ENCODE assay signal across 28 cellular contexts in the genomic region with DNA sequence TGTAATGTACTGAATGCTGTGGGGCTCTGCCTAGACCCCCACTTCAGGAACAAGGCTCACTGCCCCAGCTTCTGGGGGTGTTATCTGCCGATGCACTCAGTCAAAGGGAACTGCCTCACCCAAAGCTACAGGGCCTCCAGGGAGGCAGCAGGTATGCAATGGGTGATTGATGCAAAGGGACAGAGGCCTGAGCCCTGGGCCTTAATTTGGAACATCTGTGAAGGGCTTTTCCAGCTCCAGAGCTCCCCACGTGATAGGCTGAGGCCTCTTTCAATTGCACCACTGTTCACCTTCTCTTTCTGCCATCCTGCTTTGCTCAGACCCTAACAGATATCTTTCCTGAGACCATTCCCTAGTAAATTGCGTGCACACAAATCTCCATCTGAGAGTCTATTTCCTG.
"Had no signal": no experiment of that assay in that cellular context is flagged by ENCODE, and none has a peak within 500 bp of the region (broad histone marks: within the 10 kb centered on the region; RNA-seq: fewer than 3 reads in every experiment).

No MANE protein-coding gene starts in this region.

- H3K36me3 Mint-ChIP-seq: activated naive CD4-positive, alpha-beta T cell treated with anti-CD3 and anti-CD28 coated beads, Interleukin-2, amount 10 ng/mL, durations not matched to agents 7 days and 5 days; activated naive CD4-positive, alpha-beta T cell treated with anti-CD3 and anti-CD28 coated beads, Interleukin-2, amount 50 U/mL, for 72 hours; activated naive CD8-positive, alpha-beta T cell treated with anti-CD3 and anti-CD28 coated beads, Interleukin-2, amount 10 ng/mL, durations not matched to agents 7 days and 5 days; brain; WTC11 had no signal

- H3K27me3 Mint-ChIP-seq: activated T-cell treated with anti-CD3 and anti-CD28 coated beads, Interleukin-2, amount 50 U/mL, for 24 hours; brain; effector memory CD8-positive, alpha-beta T cell; T-helper 17 cell had no signal

- H3K27ac Mint-ChIP-seq: activated CD4-positive, alpha-beta memory T cell treated with anti-CD3 and anti-CD28 coated beads, Interleukin-2, amount 10 ng/mL, durations not matched to agents 7 days and 5 days; activated CD4-positive, alpha-beta T cell treated with anti-CD3 and anti-CD28 coated beads, Interleukin-2, amount 10 ng/mL, durations not matched to agents 7 days and 5 days; activated naive CD4-positive, alpha-beta T cell treated with anti-CD3 and anti-CD28 coated beads, Interleukin-2, amount 10 ng/mL, durations not matched to agents 7 days and 5 days; activated naive CD4-positive, alpha-beta T cell treated with anti-CD3 and anti-CD28 coated beads, Interleukin-2, amount 50 U/mL, for 72 hours; activated naive CD8-positive, alpha-beta T cell treated with anti-CD3 and anti-CD28 coated beads, Interleukin-2, amount 10 ng/mL, durations not matched to agents 7 days and 5 days; activated T-cell treated with anti-CD3 and anti-CD28 coated beads, Interleukin-2, amount 50 U/mL, for 24 hours; activated T-cell treated with anti-CD3 and anti-CD28 coated beads, Interleukin-2, amount 50 U/mL, for 72 hours; effector memory CD8-positive, alpha-beta T cell; T-helper 17 cell; T-helper 2 cell treated with Interferon-gamma antibody and Interleukin-4, amounts not matched to agents 5 μg/mL and 100 μg/mL, for 36 hours; WTC11 had no signal

- H3K4me1 Mint-ChIP-seq: activated CD4-positive, alpha-beta memory T cell treated with anti-CD3 and anti-CD28 coated beads, Interleukin-2, amount 10 ng/mL, durations not matched to agents 7 days and 5 days; activated CD4-positive, alpha-beta T cell treated with anti-CD3 and anti-CD28 coated beads, Interleukin-2, amount 10 ng/mL, durations not matched to agents 7 days and 5 days; activated naive CD4-positive, alpha-beta T cell treated with anti-CD3 and anti-CD28 coated beads, Interleukin-2, amount 10 ng/mL, durations not matched to agents 7 days and 5 days; activated naive CD8-positive, alpha-beta T cell treated with anti-CD3 and anti-CD28 coated beads, Interleukin-2, amount 10 ng/mL, durations not matched to agents 7 days and 5 days had no signal

- H3K9me3 Mint-ChIP-seq: activated CD4-positive, alpha-beta memory T cell treated with anti-CD3 and anti-CD28 coated beads, Interleukin-2, amount 10 ng/mL, durations not matched to agents 7 days and 5 days; activated CD4-positive, alpha-beta T cell treated with anti-CD3 and anti-CD28 coated beads, Interleukin-2, amount 10 ng/mL, durations not matched to agents 7 days and 5 days; activated naive CD4-positive, alpha-beta T cell treated with anti-CD3 and anti-CD28 coated beads, Interleukin-2, amount 10 ng/mL, durations not matched to agents 7 days and 5 days; activated naive CD4-positive, alpha-beta T cell treated with anti-CD3 and anti-CD28 coated beads, Interleukin-2, amount 50 U/mL, for 72 hours; activated naive CD8-positive, alpha-beta T cell treated with anti-CD3 and anti-CD28 coated beads, Interleukin-2, amount 10 ng/mL, durations not matched to agents 7 days and 5 days; activated T-cell treated with anti-CD3 and anti-CD28 coated beads, Interleukin-2, amount 50 U/mL, for 24 hours; activated T-cell treated with anti-CD3 and anti-CD28 coated beads, Interleukin-2, amount 50 U/mL, for 72 hours; brain; effector memory CD8-positive, alpha-beta T cell; T-helper 2 cell treated with Interferon-gamma antibody and Interleukin-4, amounts not matched to agents 5 μg/mL and 100 μg/mL, for 36 hours; WTC11 had no signal

- DNase-seq: activated CD4-positive, alpha-beta memory T cell treated with anti-CD3 and anti-CD28 coated beads, Interleukin-2, amount 10 ng/mL, durations not matched to agents 7 days and 5 days; activated CD4-positive, alpha-beta T cell treated with anti-CD3 and anti-CD28 coated beads for 1 hour; activated CD4-positive, alpha-beta T cell treated with anti-CD3 and anti-CD28 coated beads for 4 hours; activated CD4-positive, alpha-beta T cell treated with anti-CD3 and anti-CD28 coated beads, Interleukin-2, amount 10 ng/mL, durations not matched to agents 7 days and 5 days; activated CD4-positive, alpha-beta T cell treated with anti-CD3 and anti-CD28 coated beads, Interleukin-2, amount 50 U/mL, for 4 hours; activated CD8-positive, alpha-beta memory T cell treated with anti-CD3 and anti-CD28 coated beads, Interleukin-2, amount 50 U/mL, for 48 hours; activated gamma-delta T cell; activated naive CD4-positive, alpha-beta T cell; activated naive CD4-positive, alpha-beta T cell treated with anti-CD3 and anti-CD28 coated beads, Interleukin-2, amount 10 ng/mL, durations not matched to agents 7 days and 5 days; activated naive CD8-positive, alpha-beta T cell treated with anti-CD3 and anti-CD28 coated beads, Interleukin-2, amount 10 ng/mL, durations not matched to agents 7 days and 5 days; activated T-cell treated with anti-CD3 and anti-CD28 coated beads for 4 hours; activated T-cell treated with anti-CD3 and anti-CD28 coated beads, Interleukin-2, amount 50 U/mL, for 24 hours; activated T-cell treated with anti-CD3 and anti-CD28 coated beads, Interleukin-2, amount 50 U/mL, for 72 hours; amniotic stem cell; central memory CD4-positive, alpha-beta T cell; cerebellar nuclear complex; colonic mucosa; effector memory CD8-positive, alpha-beta T cell; erythroblast; esophagus squamous epithelium; heart left ventricle; T-helper 1 cell; T-helper 17 cell; T1000 had no signal

- H3K4me3 Mint-ChIP-seq: activated CD4-positive, alpha-beta memory T cell treated with anti-CD3 and anti-CD28 coated beads, Interleukin-2, amount 10 ng/mL, durations not matched to agents 7 days and 5 days; activated CD4-positive, alpha-beta T cell treated with anti-CD3 and anti-CD28 coated beads, Interleukin-2, amount 10 ng/mL, durations not matched to agents 7 days and 5 days; activated naive CD4-positive, alpha-beta T cell treated with anti-CD3 and anti-CD28 coated beads, Interleukin-2, amount 10 ng/mL, durations not matched to agents 7 days and 5 days; activated naive CD8-positive, alpha-beta T cell treated with anti-CD3 and anti-CD28 coated beads, Interleukin-2, amount 10 ng/mL, durations not matched to agents 7 days and 5 days; activated T-cell treated with anti-CD3 and anti-CD28 coated beads, Interleukin-2, amount 50 U/mL, for 24 hours; activated T-cell treated with anti-CD3 and anti-CD28 coated beads, Interleukin-2, amount 50 U/mL, for 72 hours; brain; effector memory CD8-positive, alpha-beta T cell; T-helper 17 cell; T-helper 2 cell treated with Interferon-gamma antibody and Interleukin-4, amounts not matched to agents 5 μg/mL and 100 μg/mL, for 36 hours; WTC11 had no signal

- ATAC-seq: activated naive CD4-positive, alpha-beta T cell treated with anti-CD3 and anti-CD28 coated beads, Interleukin-2, amount 50 U/mL, for 72 hours; activated T-cell treated with anti-CD3 and anti-CD28 coated beads, Interleukin-2, amount 50 U/mL, for 72 hours; effector memory CD8-positive, alpha-beta T cell; heart left ventricle; T-helper 17 cell; WTC11 had no signal
